ENCODE assay signal across 8 cellular contexts in the genomic region with DNA sequence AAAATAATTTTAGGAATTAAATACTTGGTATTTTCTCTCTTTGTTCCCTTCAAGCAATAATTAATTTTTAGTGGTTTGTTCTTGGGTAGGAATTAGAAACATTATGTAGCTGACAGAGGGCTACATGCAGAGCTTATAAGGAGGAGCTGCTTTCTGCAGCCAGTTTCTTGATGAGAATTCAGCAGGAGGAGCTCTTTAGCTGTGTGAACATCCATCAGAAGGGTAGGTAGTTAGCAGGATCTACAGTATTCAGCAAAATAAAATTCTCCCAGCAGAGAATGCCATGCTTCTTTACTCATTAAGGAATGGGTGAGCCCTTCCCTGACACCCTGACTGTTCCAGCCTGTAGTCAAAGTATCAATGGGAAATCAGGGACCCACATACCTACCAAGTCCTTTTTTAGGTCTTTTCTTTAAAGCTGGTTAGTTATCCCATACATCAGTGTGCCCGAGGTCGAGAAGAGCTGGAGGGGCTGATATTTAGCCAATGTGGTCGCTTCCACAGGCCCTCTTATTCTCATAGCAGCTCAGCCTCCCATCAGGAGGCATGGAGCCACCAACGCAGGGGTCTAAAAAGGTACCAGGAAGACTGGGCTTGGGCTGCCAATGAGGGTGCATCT. TPM values are rescaled to one million over a fixed set of nuclear protein-coding genes. Genes with fewer than 3 reads are reported as not detected.
A peak's percentile ranks its signal among the peaks of the same experiment; 100 is the strongest.
DNase-seq lines count a peak whose midpoint lies in the region; ATAC-seq lines count a peak whose summit lies in the region.

No MANE protein-coding gene starts in this region.

- CTCF ChIA-PET in activated naive CD4-positive, alpha-beta T cell treated with anti-CD3 and anti-CD28 coated beads for 36 hours (lab: Charles Lee): interaction anchor here (0.6 to 1.2 kb wide), 5 partner anchors 131 to 862 kb away, joined by 3 to 4 read pairs (median 4); no protein-coding TSS in a partner anchor

- DNase-seq in NCI-H2081 (lab: John Stamatoyannopoulos, UW) (peak; percentile 34 to 37), NCI-H2081 treated with DMSO at 0.1 percent for 48 hours (lab: John Stamatoyannopoulos, UW) (no peak), SHP77 (lab: John Stamatoyannopoulos, UW) (peak; percentile 46 to 70), glomerular visceral epithelial cell (ENCODE audit: extremely low spot score) (peak; percentile 24), superior temporal gyrus (ENCODE audit: extremely low spot score) (peak; percentile 79), T-helper 2 cell (no peak)
- DNase-seq in activated naive CD4-positive, alpha-beta T cell treated with anti-CD3 and anti-CD28 coated beads for 36 hours: no peak

- no peaks in the 10 kb centered on the region for H3K9me3 Mint-ChIP-seq in activated naive CD4-positive, alpha-beta T cell treated with anti-CD3 and anti-CD28 coated beads for 36 hours

- H3K27me3 Mint-ChIP-seq in activated naive CD4-positive, alpha-beta T cell treated with anti-CD3 and anti-CD28 coated beads for 36 hours (ENCODE audit: low read depth): peaks cover 10% of the 10 kb centered on the region

- no peaks in the 10 kb centered on the region for H3K36me3 Mint-ChIP-seq in activated naive CD4-positive, alpha-beta T cell treated with anti-CD3 and anti-CD28 coated beads for 36 hours (ENCODE audit: low read depth)

- no peak overlapping the region for H3K27ac Mint-ChIP-seq in activated naive CD4-positive, alpha-beta T cell treated with anti-CD3 and anti-CD28 coated beads for 36 hours

- no peaks in the 10 kb centered on the region for H3K4me1 Mint-ChIP-seq in activated naive CD4-positive, alpha-beta T cell treated with anti-CD3 and anti-CD28 coated beads for 36 hours (ENCODE audit: low read depth)

- ATAC-seq in HG02938 (IDR thresholded peaks at IDR 0.05; ENCODE audit: unreplicated experiment): no peak

- intact Hi-C loops in activated naive CD4-positive, alpha-beta T cell treated with anti-CD3 and anti-CD28 coated beads for 36 hours (cut with micrococcal nuclease): no loop called here

- no peak overlapping the region for H3K4me3 Mint-ChIP-seq in activated naive CD4-positive, alpha-beta T cell treated with anti-CD3 and anti-CD28 coated beads for 36 hours

RNA-seq across cellular contexts. Expression of a gene that starts 54.0 kb away (rescaled TPM):
- total RNA-seq in activated naive CD4-positive, alpha-beta T cell treated with anti-CD3 and anti-CD28 coated beads for 36 hours: not detected

Comparison
In these comparisons a context has a peak if more than half of its experiments do, and no peak if none do; other contexts are left out.
1. DNase-seq: peak in NCI-H2081 (2 of 2), SHP77 (2 of 2), glomerular visceral epithelial cell (single experiment) and superior temporal gyrus (single experiment); none in NCI-H2081 treated with DMSO at 0.1 percent for 48 hours (single experiment), activated naive CD4-positive, alpha-beta T cell treated with anti-CD3 and anti-CD28 coated beads for 36 hours (single experiment) and T-helper 2 cell (0 of 5).